26 cellular contexts compared by ENCODE assay signal in genomic region chr4:153065286-153065685, GRCh38.
A peak's percentile ranks its signal among the peaks of the same experiment; 100 is the strongest.
DNase-seq lines count a peak whose midpoint lies in the region; ATAC-seq, FAIRE-seq and TF ChIP-seq lines count a peak whose summit lies in the region.
"Had no signal": no experiment of that assay in that cellular context is flagged by ENCODE, and none has a peak within 500 bp of the region (broad histone marks: within the 10 kb centered on the region; RNA-seq: fewer than 3 reads in every experiment).

No MANE protein-coding gene starts in this region.

- intact Hi-C loops in right cardiac atrium (cut with DNase I): no loop called here
- intact Hi-C loops in heart right ventricle (cut with DNase I): no loop called here
- intact Hi-C loops in pancreas (cut with DNase I): no loop called here
- intact Hi-C loops in upper lobe of right lung (cut with DNase I): no loop called here
- intact Hi-C loops in activated CD8-positive, alpha-beta T cell treated with anti-CD3 and anti-CD28 coated beads for 36 hours (cut with micrococcal nuclease): no loop called here

- no peak overlapping the region for H3K4me3 Mint-ChIP-seq in activated CD8-positive, alpha-beta T cell treated with anti-CD3 and anti-CD28 coated beads for 36 hours
- H3K4me3 Mint-ChIP-seq: CD4-positive, alpha-beta T cell had no signal

- CTCF ChIA-PET in activated CD8-positive, alpha-beta T cell treated with anti-CD3 and anti-CD28 coated beads for 36 hours (lab: Charles Lee): interaction anchor here (0.8 to 1.3 kb wide), 2 partner anchors 17 to 62 kb away, joined by 3 to 4 read pairs; no protein-coding TSS in a partner anchor

- no peaks in the 10 kb centered on the region for H3K36me3 Mint-ChIP-seq in activated CD8-positive, alpha-beta T cell treated with anti-CD3 and anti-CD28 coated beads for 36 hours (ENCODE audit: low read depth)

- no peaks in the 10 kb centered on the region for H3K9me3 Mint-ChIP-seq in activated CD8-positive, alpha-beta T cell treated with anti-CD3 and anti-CD28 coated beads for 36 hours
- H3K9me3 Mint-ChIP-seq: CD4-positive, alpha-beta T cell had no signal

- no peaks in the 10 kb centered on the region for H3K27me3 Mint-ChIP-seq in activated CD8-positive, alpha-beta T cell treated with anti-CD3 and anti-CD28 coated beads for 36 hours
- H3K27me3 Mint-ChIP-seq: CD4-positive, alpha-beta T cell had no signal

- no peaks in the 10 kb centered on the region for H3K36me3 ChIP-seq in heart right ventricle
- no peaks in the 10 kb centered on the region for H3K36me3 ChIP-seq in hepatocyte (replicated peaks; ENCODE audit: insufficient read depth, low read depth)
- H3K36me3 ChIP-seq in pancreas: no peaks in the 10 kb centered on the region
- no peaks in the 10 kb centered on the region for H3K36me3 ChIP-seq in upper lobe of right lung
- H3K36me3 ChIP-seq: BLaER1 had no signal

- 70% methylated on average over 8 of the region's 8 CpGs for WGBS in right cardiac atrium
- 74 to 79% methylated on average over 8 of the region's 8 CpGs for WGBS in heart right ventricle, 2 donors
- WGBS in hepatocyte (ENCODE audit: low lambda C conversion rate, missing lambda C conversion rate): 48% methylated on average over 8 of the region's 8 CpGs
- WGBS in pancreas, 2 donors: 61 to 70% methylated on average over 8 of the region's 8 CpGs

- TF ChIP-seq CTCF in heart right ventricle (IDR thresholded peaks at IDR 0.05) (no peak), hepatocyte (IDR thresholded peaks at IDR 0.05; ENCODE audit: poor library complexity) (no peak), pancreas (IDR thresholded peaks at IDR 0.05) (no peak), upper lobe of right lung (IDR thresholded peaks at IDR 0.05) (no peak)
- no peak for TF ChIP-seq CTCF in activated CD8-positive, alpha-beta T cell treated with anti-CD3 and anti-CD28 coated beads for 36 hours (IDR thresholded peaks at IDR 0.05)

- ATAC-seq in right cardiac atrium: peak; percentile 50 to 74
- no peak for ATAC-seq in heart right ventricle
- ATAC-seq in pancreas: peak in 3 of 4 donors; percentile 57 to 79 (median 74)
- peak; percentile 31 for ATAC-seq in upper lobe of right lung
- ATAC-seq in activated CD8-positive, alpha-beta T cell treated with anti-CD3 and anti-CD28 coated beads for 36 hours: no peak

- H3K4me1 Mint-ChIP-seq in activated CD8-positive, alpha-beta T cell treated with anti-CD3 and anti-CD28 coated beads for 36 hours (ENCODE audit: low read depth): no peaks in the 10 kb centered on the region

- H3K4me3 ChIP-seq in right cardiac atrium (ENCODE audit: low read length) (no peak overlapping the region), heart right ventricle (no peak overlapping the region), hepatocyte (no peak overlapping the region), pancreas (no peak overlapping the region), upper lobe of right lung (no peak overlapping the region)
- H3K4me3 ChIP-seq: BLaER1, GM23248 had no signal

- no peaks in the 10 kb centered on the region for H3K9me2 ChIP-seq in hepatocyte (replicated peaks; ENCODE audit: insufficient read depth)

- no peak for FAIRE-seq in pancreas (lab: Jason Lieb, UNC)
- FAIRE-seq: RCC 7860 had no signal

- H3K27ac ChIP-seq in right cardiac atrium (ENCODE audit: low read length) (no peak overlapping the region), heart right ventricle (no peak overlapping the region), hepatocyte (peak overlapping the region; percentile 79), pancreas (no peak overlapping the region), upper lobe of right lung (no peak overlapping the region)
- H3K27ac ChIP-seq: 22Rv1, BLaER1, GM23248, HL-60, KMS-11 had no signal

- DNase-seq in right cardiac atrium: peak in 1 of 3 donors; percentile 60
- no peak for DNase-seq in heart right ventricle
- peak; percentile 59 for DNase-seq in hepatocyte (ENCODE audit: low spot score)
- peak in 3 of 6 donors; percentile 21 to 45 (median 22) for DNase-seq in pancreas
- no peak for DNase-seq in upper lobe of right lung
- no peak for DNase-seq in SIG-M5 (lab: John Stamatoyannopoulos, UW)
- no peak for DNase-seq in activated effector memory CD4-positive, alpha-beta T cell treated with anti-CD3 and anti-CD28 coated beads, Interleukin-2, amount 50 U/mL, for 16 hours
- no peak for DNase-seq in activated CD8-positive, alpha-beta T cell treated with anti-CD3 and anti-CD28 coated beads for 36 hours
- DNase-seq: ACHN; Caco-2; CD4-positive, alpha-beta T cell; DMS 273 treated with DMSO at 0.1 percent for 48 hours; DMS79 treated with DMSO at 0.1 percent for 48 hours; GM23248; HCEC 1CT; MV-4-11; NCI-H1105 treated with DMSO at 0.1 percent for 48 hours; NCI-H2081; NCI-H2171; NCI-H345; NCI-H524 treated with DMSO at 0.1 percent for 48 hours had no signal

- H2AFZ ChIP-seq in hepatocyte: no peak overlapping the region
- H2AFZ ChIP-seq: GM23248 had no signal

- H3K79me2 ChIP-seq in hepatocyte: no peaks in the 10 kb centered on the region

- H3K27me3 ChIP-seq in right cardiac atrium (ENCODE audit: control insufficient read depth, insufficient read depth): no peaks in the 10 kb centered on the region
- peaks cover 0 to 4% (median 0%) of the 10 kb centered on the region in 7 donors for H3K27me3 ChIP-seq in heart right ventricle
- no peaks in the 10 kb centered on the region for H3K27me3 ChIP-seq in hepatocyte
- H3K27me3 ChIP-seq in pancreas: no peaks in the 10 kb centered on the region
- no peaks in the 10 kb centered on the region for H3K27me3 ChIP-seq in upper lobe of right lung
- H3K27me3 ChIP-seq: BLaER1 had no signal

- no peaks in the 10 kb centered on the region for H3K9me3 ChIP-seq in right cardiac atrium (ENCODE audit: control insufficient read depth, low read length)
- H3K9me3 ChIP-seq in heart right ventricle: no peaks in the 10 kb centered on the region
- H3K9me3 ChIP-seq in hepatocyte (ENCODE audit: low read depth): no peaks in the 10 kb centered on the region
- no peaks in the 10 kb centered on the region for H3K9me3 ChIP-seq in pancreas
- H3K9me3 ChIP-seq in upper lobe of right lung: no peaks in the 10 kb centered on the region
- H3K9me3 ChIP-seq: BLaER1, Caco-2 had no signal

- H3K27ac Mint-ChIP-seq in activated CD8-positive, alpha-beta T cell treated with anti-CD3 and anti-CD28 coated beads for 36 hours: no peak overlapping the region
- H3K27ac Mint-ChIP-seq: CD4-positive, alpha-beta T cell had no signal

- no peaks in the 10 kb centered on the region for H4K20me1 ChIP-seq in hepatocyte (ENCODE audit: insufficient read depth, poor library complexity, severe bottlenecking)
- H4K20me1 ChIP-seq: BLaER1 had no signal

- H3K4me2 ChIP-seq in hepatocyte: peak overlapping the region; percentile 46
- H3K4me2 ChIP-seq: BLaER1, KMS-11 had no signal

- H3K4me1 ChIP-seq in right cardiac atrium (ENCODE audit: control insufficient read depth, insufficient read depth, low read length) (no peaks in the 10 kb centered on the region), heart right ventricle (no peaks in the 10 kb centered on the region), hepatocyte (ENCODE audit: insufficient read depth) (peaks cover 26% of the 10 kb centered on the region), pancreas (no peaks in the 10 kb centered on the region), upper lobe of right lung (no peaks in the 10 kb centered on the region)
- H3K4me1 ChIP-seq: BLaER1 had no signal

- POLR2A ChIA-PET in activated CD8-positive, alpha-beta T cell treated with anti-CD3 and anti-CD28 coated beads for 36 hours (lab: Charles Lee): no interaction called here

Comparison
In these comparisons a context has a peak if more than half of its experiments do, and no peak if none do; other contexts are left out.
1. ATAC-seq: peak in right cardiac atrium (2 of 2), pancreas (3 of 4) and upper lobe of right lung (single experiment); none in heart right ventricle (0 of 8) and activated CD8-positive, alpha-beta T cell treated with anti-CD3 and anti-CD28 coated beads for 36 hours (single experiment).